11 cellular contexts compared by ENCODE assay signal in genomic region chr17:42027961-42028790, GRCh38. TPM values are rescaled to one million over a fixed set of nuclear protein-coding genes. Genes with fewer than 3 reads are reported as not detected.
DNase-seq lines count a peak whose midpoint lies in the region; ATAC-seq and TF ChIP-seq lines count a peak whose summit lies in the region.
"Had no signal": no experiment of that assay in that cellular context is flagged by ENCODE, and none has a peak within 500 bp of the region (broad histone marks: within the 10 kb centered on the region; RNA-seq: fewer than 3 reads in every experiment).

No MANE protein-coding gene starts in this region.

- no peaks in the 10 kb centered on the region for H3K79me2 ChIP-seq in GM23338 (replicated peaks; ENCODE audit: insufficient read depth)

- intact Hi-C loops in CD4-positive, alpha-beta T cell (cut with DNase I, micrococcal nuclease), result loop anchor here (5.0 to 10.0 kb wide), 3 partner anchors 34 to 499 kb away; no protein-coding TSS in a partner anchor

- POLR2A ChIA-PET in CD4-positive, alpha-beta T cell (lab: Charles Lee), result no interaction called here

- peak overlapping the region; percentile 15 for H2AFZ ChIP-seq in GM23338

- H3K27me3 Mint-ChIP-seq in GM23338 (ENCODE audit: insufficient read depth, low read depth, poor library complexity), result peaks cover 14% of the 10 kb centered on the region
- peaks cover 5% of the 10 kb centered on the region for H3K27me3 Mint-ChIP-seq in CD4-positive, alpha-beta T cell
- H3K27me3 Mint-ChIP-seq: activated naive CD4-positive, alpha-beta T cell treated with anti-CD3 and anti-CD28 coated beads, Interleukin-2, amount 50 U/mL, for 24 hours had no signal

- H3K27ac Mint-ChIP-seq in GM23338, result peak overlapping the region; percentile 75; the same call in 1 of the 2 replicates
- no peak overlapping the region for H3K27ac Mint-ChIP-seq in CD4-positive, alpha-beta T cell
- H3K27ac Mint-ChIP-seq: activated naive CD4-positive, alpha-beta T cell treated with anti-CD3 and anti-CD28 coated beads, Interleukin-2, amount 50 U/mL, for 24 hours; natural killer cell treated with Interleukin-12 subunit alpha and Interleukin-12 subunit beta and Interleukin-15 and Interleukin-18, amount 100 ng/mL, for 72 hours had no signal

- peaks cover 29% of the 10 kb centered on the region for H3K4me1 Mint-ChIP-seq in GM23338
- peaks cover 6% of the 10 kb centered on the region for H3K4me1 Mint-ChIP-seq in CD4-positive, alpha-beta T cell (ENCODE audit: low read depth)

- no peaks in the 10 kb centered on the region; the same call in 2 of the 3 replicates for H3K9me3 Mint-ChIP-seq in GM23338
- H3K9me3 Mint-ChIP-seq in CD4-positive, alpha-beta T cell, result no peaks in the 10 kb centered on the region
- H3K9me3 Mint-ChIP-seq: activated naive CD4-positive, alpha-beta T cell treated with anti-CD3 and anti-CD28 coated beads, Interleukin-2, amount 50 U/mL, for 24 hours; natural killer cell treated with Interleukin-12 subunit alpha and Interleukin-12 subunit beta and Interleukin-15 and Interleukin-18, amount 100 ng/mL, for 72 hours had no signal

- H3K4me2 ChIP-seq in GM23338, result peak overlapping the region; percentile 1; the same call in 1 of the 2 replicates

- H3K4me3 ChIP-seq in GM23338, result no peak overlapping the region
- H3K4me3 ChIP-seq in iPS-18a (ENCODE audit: low read length), result peak overlapping the region; percentile 14

- peak; percentile 56 to 87 for TF ChIP-seq CTCF in GM23338 (conservative IDR thresholded peaks at IDR 0.05; ENCODE audit: low read depth in 2 of 2)
- no peak for TF ChIP-seq CTCF in CD4-positive, alpha-beta T cell (IDR thresholded peaks at IDR 0.05)

- ATAC-seq in GM23338 (peak; percentile 87), HG03571 (IDR thresholded peaks at IDR 0.05; ENCODE audit: unreplicated experiment) (no peak), HG03045 (IDR thresholded peaks at IDR 0.05; ENCODE audit: unreplicated experiment) (no peak)
- no peak for ATAC-seq in CD4-positive, alpha-beta T cell (ENCODE audit: poor library complexity)
- ATAC-seq: natural killer cell treated with Interleukin-12 subunit alpha and Interleukin-12 subunit beta and Interleukin-15 and Interleukin-18, amount 100 ng/mL, for 72 hours had no signal

- H3K4me3 Mint-ChIP-seq in GM23338, result peak overlapping the region; percentile 43; the same call in 2 of the 3 replicates
- no peak overlapping the region for H3K4me3 Mint-ChIP-seq in CD4-positive, alpha-beta T cell
- H3K4me3 Mint-ChIP-seq: activated naive CD4-positive, alpha-beta T cell treated with anti-CD3 and anti-CD28 coated beads, Interleukin-2, amount 50 U/mL, for 24 hours; natural killer cell treated with Interleukin-12 subunit alpha and Interleukin-12 subunit beta and Interleukin-15 and Interleukin-18, amount 100 ng/mL, for 72 hours had no signal

- H3K27me3 ChIP-seq in GM23338 (ENCODE audit: insufficient read depth) (no peaks in the 10 kb centered on the region), iPS-18a (ENCODE audit: control insufficient read depth, insufficient read depth, low read length) (no peaks in the 10 kb centered on the region)
- no peaks in the 10 kb centered on the region for H3K27me3 ChIP-seq in CD4-positive, alpha-beta T cell (ENCODE audit: control insufficient read depth, insufficient read depth, low read length)

- peak overlapping the region; percentile 33 for H3K9ac ChIP-seq in iPS-18a (ENCODE audit: low read length)

- H3K36me3 Mint-ChIP-seq in GM23338 (ENCODE audit: low read depth), result peaks cover 17% of the 10 kb centered on the region
- H3K36me3 Mint-ChIP-seq in CD4-positive, alpha-beta T cell (ENCODE audit: low read depth), result peaks cover 13% of the 10 kb centered on the region
- H3K36me3 Mint-ChIP-seq: natural killer cell treated with Interleukin-12 subunit alpha and Interleukin-12 subunit beta and Interleukin-15 and Interleukin-18, amount 100 ng/mL, for 72 hours had no signal

- H3F3A ChIP-seq in GM23338 (replicated peaks; ENCODE audit: low read depth), result peaks cover 15% of the 10 kb centered on the region; the same call in 1 of the 2 replicates

- peaks cover 5% of the 10 kb centered on the region; the same call in 1 of the 2 replicates for H3K4me1 ChIP-seq in GM23338 (ENCODE audit: insufficient read depth)
- peaks cover 8% of the 10 kb centered on the region for H3K4me1 ChIP-seq in iPS-18a (ENCODE audit: control insufficient read depth, low read depth, low read length)

- in situ Hi-C loops in SK-MEL-5 (cut with HindIII; ENCODE audit: low pct_unique_long_range_greater_than_20kb, low sequenced_read_pairs), result no loop called here

- H3K27ac ChIP-seq in GM23338 (ENCODE audit: low read depth) (no peak overlapping the region), iPS-18a (ENCODE audit: low read length) (no peak overlapping the region)
- no peak overlapping the region for H3K27ac ChIP-seq in CD4-positive, alpha-beta T cell (ENCODE audit: low read depth, low read length)

- H3K36me3 ChIP-seq in GM23338 (ENCODE audit: insufficient read depth), result no peaks in the 10 kb centered on the region; the same call in 1 of the 2 replicates
- H3K36me3 ChIP-seq in iPS-18a (ENCODE audit: control insufficient read depth, low read depth, low read length), result peaks cover 12% of the 10 kb centered on the region

- DNase-seq in AG08396 (ENCODE audit: low spot score) (peak; percentile 12), GM23338 (ENCODE audit: low spot score) (peak; percentile 92), SK-MEL-5 (ENCODE audit: low read depth, low spot score) (peak; percentile 80), inferior parietal cortex (ENCODE audit: extremely low spot score) (no peak)
- DNase-seq in CD4-positive, alpha-beta T cell, result no peak
- DNase-seq: NCI-H446 had no signal

- CTCF ChIA-PET in CD4-positive, alpha-beta T cell (lab: Charles Lee), result interaction anchor here (0.6 kb wide), 1 partner anchor 1070 kb away, joined by 3 read pairs; no protein-coding TSS in a partner anchor

- H3K9me2 ChIP-seq in GM23338 (ENCODE audit: insufficient read depth), result no peaks in the 10 kb centered on the region

- no peaks in the 10 kb centered on the region; the same call in 1 of the 2 replicates for H4K20me1 ChIP-seq in GM23338 (replicated peaks; ENCODE audit: insufficient read depth)

- no peaks in the 10 kb centered on the region for H3K9me3 ChIP-seq in iPS-18a (ENCODE audit: control insufficient read depth, low read depth, low read length)
- H3K9me3 ChIP-seq in CD4-positive, alpha-beta T cell (ENCODE audit: control insufficient read depth, low read length), result no peaks in the 10 kb centered on the region

TF ChIP-seq in GM23338, 12 proteins besides CTCF, POLR2A, EP300 and RAD21 (continues in another document):
- TF ChIP-seq CREB1 (CRISPR knock-in tag; IDR thresholded peaks at IDR 0.05; ENCODE audit: low read depth) (no peak), JUNB (IDR thresholded peaks at IDR 0.05; ENCODE audit: unreplicated experiment) (no peak), EZH2 (IDR thresholded peaks at IDR 0.05; ENCODE audit: low read depth, unreplicated experiment) (no peak), REST (IDR thresholded peaks at IDR 0.05; ENCODE audit: unreplicated experiment) (no peak)

RNA-seq across cellular contexts. Expression of gene NKIRAS2, which starts 8.3 kb away (rescaled TPM):
- 42.5 and 52.9 TPM in 2 replicates for total RNA-seq in GM23338 (2014; rRNA removed; shearing (Covaris generic))
- polyA plus RNA-seq in GM23338 (2016; fragmentation: Nextera tagmentation; extraction: Ambion mirVana), result 31.3 and 31.7 TPM in 2 replicates
- 25.8 and 32.6 TPM in 2 replicates for total RNA-seq in SK-MEL-5 (2014; rRNA removed; shearing (Covaris generic))
- polyA plus RNA-seq in SK-MEL-5 (2015; cell fraction: cytosol; rRNA removed), result 79.9 and 94.6 TPM in 2 replicates
- polyA plus RNA-seq in SK-MEL-5 (2015; cell fraction: nucleus; rRNA removed), result 39.8 and 41.1 TPM in 2 replicates
- total RNA-seq in CD4-positive, alpha-beta T cell, result 10 to 100 TPM; 12.5 to 12.9 TPM

RNA-seq across cellular contexts. Expression of gene DNAJC7, which starts 10.9 kb away (rescaled TPM):
- 119 and 139 TPM in 2 replicates for total RNA-seq in GM23338 (2014; rRNA removed; shearing (Covaris generic))
- 136 and 141 TPM in 2 replicates for polyA plus RNA-seq in GM23338 (2016; fragmentation: Nextera tagmentation; extraction: Ambion mirVana)
- 81.1 and 85.9 TPM in 2 replicates for total RNA-seq in SK-MEL-5 (2014; rRNA removed; shearing (Covaris generic))
- polyA plus RNA-seq in SK-MEL-5 (2015; cell fraction: cytosol; rRNA removed), result 57.5 and 71.2 TPM in 2 replicates
- polyA plus RNA-seq in SK-MEL-5 (2015; cell fraction: nucleus; rRNA removed), result 67.8 and 86.5 TPM in 2 replicates
- total RNA-seq in CD4-positive, alpha-beta T cell, result 100 to 1,000 TPM; 117 to 140 TPM

RNA-seq across cellular contexts. Expression of gene C17orf113, which starts 22.2 kb away (rescaled TPM):
- 1.8 and 2.1 TPM in 2 replicates for total RNA-seq in GM23338 (2014; rRNA removed; shearing (Covaris generic))
- 0.29 and 0.38 TPM in 2 replicates for polyA plus RNA-seq in GM23338 (2016; fragmentation: Nextera tagmentation; extraction: Ambion mirVana)
- 0.40 and 0.85 TPM in 2 replicates for total RNA-seq in SK-MEL-5 (2014; rRNA removed; shearing (Covaris generic))
- polyA plus RNA-seq in SK-MEL-5 (2015; cell fraction: cytosol; rRNA removed), result 0.98 and 1.2 TPM in 2 replicates
- 1.5 and 2.1 TPM in 2 replicates for polyA plus RNA-seq in SK-MEL-5 (2015; cell fraction: nucleus; rRNA removed)
- under 1 TPM; 0.42 to 0.55 TPM for total RNA-seq in CD4-positive, alpha-beta T cell
- total RNA-seq: natural killer cell treated with Interleukin-12 subunit alpha and Interleukin-12 subunit beta and Interleukin-15 and Interleukin-18, amount 100 ng/mL, for 72 hours had no signal

Comparison
In these comparisons a context has a peak if more than half of its experiments do, and no peak if none do; other contexts are left out.
1. DNase-seq: peak in AG08396 (single experiment), GM23338 (single experiment) and SK-MEL-5 (single experiment); none in inferior parietal cortex (single experiment) and CD4-positive, alpha-beta T cell (0 of 10).